In genomic region chr2:119214453-119214852, GRCh38 we compare ENCODE assay signal across 30 cellular contexts. TPM values are rescaled to one million over a fixed set of nuclear protein-coding genes. Genes with fewer than 3 reads are reported as not detected.
"Had no signal": no experiment of that assay in that cellular context is flagged by ENCODE, and none has a peak within 500 bp of the region (broad histone marks: within the 10 kb centered on the region; RNA-seq: fewer than 3 reads in every experiment).

No MANE protein-coding gene starts in this region.

- H3K4me1 ChIP-seq: esophagus muscularis mucosa had no signal

- H3K36me3 Mint-ChIP-seq: activated naive CD4-positive, alpha-beta T cell treated with anti-CD3 and anti-CD28 coated beads, Interleukin-2, amount 10 ng/mL, durations not matched to agents 7 days and 5 days; activated naive CD4-positive, alpha-beta T cell treated with anti-CD3 and anti-CD28 coated beads, Interleukin-2, amount 50 U/mL, for 72 hours; activated naive CD8-positive, alpha-beta T cell treated with anti-CD3 and anti-CD28 coated beads, Interleukin-2, amount 10 ng/mL, durations not matched to agents 7 days and 5 days had no signal

- H3K27me3 ChIP-seq: esophagus muscularis mucosa, foreskin keratinocyte, gastrocnemius medialis had no signal

- H3K9me3 ChIP-seq: esophagus muscularis mucosa, gastrocnemius medialis had no signal

- H3K36me3 ChIP-seq: brain microvascular endothelial cell, esophagus muscularis mucosa, gastrocnemius medialis had no signal

- H3K9me3 Mint-ChIP-seq: activated CD4-positive, alpha-beta memory T cell treated with anti-CD3 and anti-CD28 coated beads, Interleukin-2, amount 10 ng/mL, durations not matched to agents 7 days and 5 days; activated CD4-positive, alpha-beta T cell treated with anti-CD3 and anti-CD28 coated beads, Interleukin-2, amount 10 ng/mL, durations not matched to agents 7 days and 5 days; activated naive CD4-positive, alpha-beta T cell treated with anti-CD3 and anti-CD28 coated beads, Interleukin-2, amount 10 ng/mL, durations not matched to agents 7 days and 5 days; activated naive CD4-positive, alpha-beta T cell treated with anti-CD3 and anti-CD28 coated beads, Interleukin-2, amount 50 U/mL, for 72 hours; activated naive CD8-positive, alpha-beta T cell treated with anti-CD3 and anti-CD28 coated beads, Interleukin-2, amount 10 ng/mL, durations not matched to agents 7 days and 5 days; activated T-cell treated with anti-CD3 and anti-CD28 coated beads, Interleukin-2, amount 50 U/mL, for 24 hours; activated T-cell treated with anti-CD3 and anti-CD28 coated beads, Interleukin-2, amount 50 U/mL, for 72 hours; central memory CD8-positive, alpha-beta T cell; effector memory CD8-positive, alpha-beta T cell had no signal

- H3K27ac Mint-ChIP-seq: activated CD4-positive, alpha-beta memory T cell treated with anti-CD3 and anti-CD28 coated beads, Interleukin-2, amount 10 ng/mL, durations not matched to agents 7 days and 5 days; activated CD4-positive, alpha-beta T cell treated with anti-CD3 and anti-CD28 coated beads, Interleukin-2, amount 10 ng/mL, durations not matched to agents 7 days and 5 days; activated naive CD4-positive, alpha-beta T cell treated with anti-CD3 and anti-CD28 coated beads, Interleukin-2, amount 10 ng/mL, durations not matched to agents 7 days and 5 days; activated naive CD4-positive, alpha-beta T cell treated with anti-CD3 and anti-CD28 coated beads, Interleukin-2, amount 50 U/mL, for 72 hours; activated naive CD8-positive, alpha-beta T cell treated with anti-CD3 and anti-CD28 coated beads, Interleukin-2, amount 10 ng/mL, durations not matched to agents 7 days and 5 days; activated T-cell treated with anti-CD3 and anti-CD28 coated beads, Interleukin-2, amount 50 U/mL, for 24 hours; activated T-cell treated with anti-CD3 and anti-CD28 coated beads, Interleukin-2, amount 50 U/mL, for 72 hours; effector memory CD8-positive, alpha-beta T cell had no signal

- H3K4me3 ChIP-seq: esophagus muscularis mucosa, gastrocnemius medialis had no signal

- DNase-seq: activated CD4-positive, alpha-beta memory T cell treated with anti-CD3 and anti-CD28 coated beads, Interleukin-2, amount 10 ng/mL, durations not matched to agents 7 days and 5 days; activated CD4-positive, alpha-beta T cell treated with anti-CD3 and anti-CD28 coated beads for 1 hour; activated CD4-positive, alpha-beta T cell treated with anti-CD3 and anti-CD28 coated beads for 4 hours; activated CD4-positive, alpha-beta T cell treated with anti-CD3 and anti-CD28 coated beads, Interleukin-2, amount 10 ng/mL, durations not matched to agents 7 days and 5 days; activated CD4-positive, alpha-beta T cell treated with anti-CD3 and anti-CD28 coated beads, Interleukin-2, amount 50 U/mL, for 4 hours; activated CD8-positive, alpha-beta memory T cell treated with anti-CD3 and anti-CD28 coated beads, Interleukin-2, amount 50 U/mL, for 48 hours; activated gamma-delta T cell; activated naive CD4-positive, alpha-beta T cell; activated naive CD4-positive, alpha-beta T cell treated with anti-CD3 and anti-CD28 coated beads, Interleukin-2, amount 10 ng/mL, durations not matched to agents 7 days and 5 days; activated naive CD8-positive, alpha-beta T cell treated with anti-CD3 and anti-CD28 coated beads, Interleukin-2, amount 10 ng/mL, durations not matched to agents 7 days and 5 days; activated T-cell treated with anti-CD3 and anti-CD28 coated beads for 4 hours; activated T-cell treated with anti-CD3 and anti-CD28 coated beads, Interleukin-2, amount 50 U/mL, for 24 hours; activated T-cell treated with anti-CD3 and anti-CD28 coated beads, Interleukin-2, amount 50 U/mL, for 72 hours; anterior cingulate cortex; brain microvascular endothelial cell; cortex of kidney; dermis blood vessel endothelial cell; effector CD4-positive, alpha-beta T cell; effector memory CD8-positive, alpha-beta T cell; erythroblast; foreskin keratinocyte; gastrocnemius medialis; glutamatergic neuron; T-helper 2 cell had no signal

- H3K27ac ChIP-seq: brain microvascular endothelial cell, esophagus muscularis mucosa, foreskin keratinocyte, gastrocnemius medialis had no signal

- H3K27me3 Mint-ChIP-seq: activated CD4-positive, alpha-beta memory T cell treated with anti-CD3 and anti-CD28 coated beads, Interleukin-2, amount 10 ng/mL, durations not matched to agents 7 days and 5 days had no signal

- H3K4me3 Mint-ChIP-seq: activated CD4-positive, alpha-beta memory T cell treated with anti-CD3 and anti-CD28 coated beads, Interleukin-2, amount 10 ng/mL, durations not matched to agents 7 days and 5 days; activated CD4-positive, alpha-beta T cell treated with anti-CD3 and anti-CD28 coated beads, Interleukin-2, amount 10 ng/mL, durations not matched to agents 7 days and 5 days; activated naive CD4-positive, alpha-beta T cell treated with anti-CD3 and anti-CD28 coated beads, Interleukin-2, amount 10 ng/mL, durations not matched to agents 7 days and 5 days; activated naive CD8-positive, alpha-beta T cell treated with anti-CD3 and anti-CD28 coated beads, Interleukin-2, amount 10 ng/mL, durations not matched to agents 7 days and 5 days; activated T-cell treated with anti-CD3 and anti-CD28 coated beads, Interleukin-2, amount 50 U/mL, for 24 hours; activated T-cell treated with anti-CD3 and anti-CD28 coated beads, Interleukin-2, amount 50 U/mL, for 72 hours; central memory CD8-positive, alpha-beta T cell; effector memory CD8-positive, alpha-beta T cell had no signal

- H3K4me1 Mint-ChIP-seq: activated CD4-positive, alpha-beta memory T cell treated with anti-CD3 and anti-CD28 coated beads, Interleukin-2, amount 10 ng/mL, durations not matched to agents 7 days and 5 days; activated CD4-positive, alpha-beta T cell treated with anti-CD3 and anti-CD28 coated beads, Interleukin-2, amount 10 ng/mL, durations not matched to agents 7 days and 5 days; activated naive CD4-positive, alpha-beta T cell treated with anti-CD3 and anti-CD28 coated beads, Interleukin-2, amount 10 ng/mL, durations not matched to agents 7 days and 5 days; activated naive CD8-positive, alpha-beta T cell treated with anti-CD3 and anti-CD28 coated beads, Interleukin-2, amount 10 ng/mL, durations not matched to agents 7 days and 5 days; central memory CD8-positive, alpha-beta T cell had no signal

RNA-seq across cellular contexts. Expression of gene STEAP3, which starts 9.2 kb away (rescaled TPM):
- total RNA-seq: activated CD4-positive, alpha-beta memory T cell treated with anti-CD3 and anti-CD28 coated beads, Interleukin-2, amount 10 ng/mL, durations not matched to agents 7 days and 5 days had no signal

RNA-seq across cellular contexts. Expression of gene C1QL2, which starts 55.9 kb away (rescaled TPM):
- total RNA-seq: activated CD4-positive, alpha-beta memory T cell treated with anti-CD3 and anti-CD28 coated beads, Interleukin-2, amount 10 ng/mL, durations not matched to agents 7 days and 5 days; activated CD4-positive, alpha-beta T cell treated with anti-CD3 and anti-CD28 coated beads, Interleukin-2, amount 10 ng/mL, durations not matched to agents 7 days and 5 days; activated naive CD4-positive, alpha-beta T cell treated with anti-CD3 and anti-CD28 coated beads, Interleukin-2, amount 50 U/mL, for 72 hours; activated naive CD8-positive, alpha-beta T cell treated with anti-CD3 and anti-CD28 coated beads, Interleukin-2, amount 10 ng/mL, durations not matched to agents 7 days and 5 days; activated T-cell treated with anti-CD3 and anti-CD28 coated beads, Interleukin-2, amount 50 U/mL, for 72 hours; bronchial epithelial cell; cardiac septum; dermis blood vessel endothelial cell; esophagus muscularis mucosa; foreskin keratinocyte; gastrocnemius medialis; T-helper 1 cell treated with Interleukin-12 subunit alpha and Interleukin-12 subunit beta and Interleukin-4 antibody, amounts not matched to agents 30 ng/mL and 1 ng/mL, for 36 hours had no signal
- polyA plus RNA-seq: foreskin keratinocyte had no signal
